ENCODE assay signal across 10 cellular contexts in genomic region chr17:81517339-81518112, GRCh38. TPM values are rescaled to one million over a fixed set of nuclear protein-coding genes. Genes with fewer than 3 reads are reported as not detected.
A peak's percentile ranks its signal among the peaks of the same experiment; 100 is the strongest.
DNase-seq lines count a peak whose midpoint lies in the region; ATAC-seq and TF ChIP-seq lines count a peak whose summit lies in the region.
"Had no signal": no experiment of that assay in that cellular context is flagged by ENCODE, and none has a peak within 500 bp of the region (broad histone marks: within the 10 kb centered on the region; RNA-seq: fewer than 3 reads in every experiment).

No MANE protein-coding gene starts in this region.

- DNase-seq in DND-41: no peak
- DNase-seq in GM20000 (ENCODE audit: low spot score): peak; percentile 92
- peak; percentile 49 for DNase-seq in NOMO-1 treated with DMSO at 0.1 percent for 48 hours (lab: John Stamatoyannopoulos, UW; ENCODE audit: unreplicated experiment)
- no peak for DNase-seq in esophagus squamous epithelium (lab: John Stamatoyannopoulos, UW)
- no peak for DNase-seq in NCI-H1092 (lab: John Stamatoyannopoulos, UW)
- no peak for DNase-seq in caudate nucleus (lab: John Stamatoyannopoulos, UW)

- H3K27me3 ChIP-seq in DND-41 (ENCODE audit: insufficient read depth, low read length, poor library complexity) (no peaks in the 10 kb centered on the region), esophagus squamous epithelium (peaks cover 0 to 5% (median 0%) of the 10 kb centered on the region in 4 donors), skeletal muscle satellite cell (ENCODE audit: control insufficient read depth, insufficient read depth, low read length) (no peaks in the 10 kb centered on the region)
- H3K27me3 ChIP-seq: SJSA1 had no signal

- intact Hi-C loops in esophagus squamous epithelium (cut with DNase I): no loop called here

- H3K9ac ChIP-seq in DND-41 (ENCODE audit: low read depth, low read length): 0 out of 2 replicates have a peak overlapping the region, but pooled peaks have one; percentile 99
- H3K9ac ChIP-seq in skeletal muscle satellite cell (ENCODE audit: low read depth, low read length): peak overlapping the region; percentile 4

- H3K36me3 ChIP-seq in DND-41 (ENCODE audit: insufficient read depth, low read length) (peaks cover under 1% of the 10 kb centered on the region; the same call in 1 of the 2 replicates), esophagus squamous epithelium (no peaks in the 10 kb centered on the region), skeletal muscle satellite cell (ENCODE audit: insufficient read depth, low read length) (peaks cover 7% of the 10 kb centered on the region)
- H3K36me3 ChIP-seq: left lung had no signal

- no peak overlapping the region for H3K27ac ChIP-seq in DND-41 (ENCODE audit: low read length)
- H3K27ac ChIP-seq in esophagus squamous epithelium: peak overlapping the region; percentile 79 to 100 (median 100)
- H3K27ac ChIP-seq in caudate nucleus (ENCODE audit: low read depth, low read length): no peak overlapping the region
- H3K27ac ChIP-seq: SJSA1 had no signal

- no peak overlapping the region for H3K4me2 ChIP-seq in DND-41 (ENCODE audit: insufficient read depth, low read length)
- H3K4me2 ChIP-seq in skeletal muscle satellite cell (ENCODE audit: low read length): peak overlapping the region; percentile 98

- peak in 1 of 4 donors; percentile 22 for TF ChIP-seq POLR2A in esophagus squamous epithelium (IDR thresholded peaks at IDR 0.05)

- WGBS in esophagus squamous epithelium, 2 donors: 59 to 62% methylated on average over 12 to 14 of the region's 24 CpGs

- H3K4me1 ChIP-seq in DND-41 (ENCODE audit: insufficient read depth, low read length) (peaks cover 23% of the 10 kb centered on the region), esophagus squamous epithelium (peaks cover 47 to 69% (median 48%) of the 10 kb centered on the region in 3 donors), skeletal muscle satellite cell (ENCODE audit: control insufficient read depth, insufficient read depth, low read length) (peaks cover 52% of the 10 kb centered on the region)

- ATAC-seq in DND-41 (ENCODE audit: insufficient read depth, low read depth): no peak
- no peak for ATAC-seq in HG02588 (IDR thresholded peaks at IDR 0.05; ENCODE audit: unreplicated experiment)
- ATAC-seq: left lung had no signal

- peaks cover 43% of the 10 kb centered on the region for H3K79me2 ChIP-seq in DND-41 (ENCODE audit: insufficient read depth, low read length)

- peaks cover 28% of the 10 kb centered on the region for H4K20me1 ChIP-seq in DND-41 (ENCODE audit: insufficient read depth, low read length)

- no peak for TF ChIP-seq CTCF in DND-41 (IDR thresholded peaks at IDR 0.05; ENCODE audit: borderline replicate concordance, extremely low read depth, low read length, poor library complexity, severe bottlenecking)
- TF ChIP-seq CTCF in GM20000 (IDR thresholded peaks at IDR 0.05; ENCODE audit: extremely low read depth, missing control alignments): no peak
- TF ChIP-seq CTCF in esophagus squamous epithelium (IDR thresholded peaks at IDR 0.05): no peak

- H3K4me3 ChIP-seq in DND-41 (ENCODE audit: low read depth in 1 of 2, low read length in 2 of 2): no peak overlapping the region
- peak overlapping the region in 3 of 4 donors; percentile 47 to 98 (median 96) for H3K4me3 ChIP-seq in esophagus squamous epithelium
- peak overlapping the region; percentile 28 for H3K4me3 ChIP-seq in skeletal muscle satellite cell (ENCODE audit: low read length)

- H2AFZ ChIP-seq in DND-41 (ENCODE audit: low read depth, low read length): no peak overlapping the region

- H3K9me3 ChIP-seq in DND-41 (ENCODE audit: insufficient read depth, low read length, severe bottlenecking) (no peaks in the 10 kb centered on the region), esophagus squamous epithelium (no peaks in the 10 kb centered on the region), skeletal muscle satellite cell (replicated peaks; ENCODE audit: low read length) (no peaks in the 10 kb centered on the region)
- H3K9me3 ChIP-seq: left lung, SJSA1 had no signal

RNA-seq across cellular contexts. Expression of gene ACTG1, which starts 4.9 kb away (rescaled TPM):
- total RNA-seq in esophagus squamous epithelium: 1,000 to 10,000 TPM; 3,349 to 6,664 (median 4,433) TPM
- 9,662 and 11,711 TPM in 2 replicates for total RNA-seq in skeletal muscle satellite cell (2012; rRNA removed)

RNA-seq across cellular contexts. Expression of gene FSCN2, which starts 10.7 kb away (rescaled TPM):
- total RNA-seq in esophagus squamous epithelium: 1 to 10 TPM in 3 of 4 donors, not detected in 1; 1.1 to 2.3 (median 1.8) TPM
- total RNA-seq in skeletal muscle satellite cell (2012; rRNA removed): 0.76 and 1.3 TPM in 2 replicates

RNA-seq across cellular contexts. Expression of gene FAAP100, which starts 34.6 kb away (rescaled TPM):
- total RNA-seq in esophagus squamous epithelium: 10 to 100 TPM; 17.3 to 32.2 (median 26.1) TPM
- total RNA-seq in skeletal muscle satellite cell (2012; rRNA removed): 26.2 and 31.2 TPM in 2 replicates

Comparison
In these comparisons a context has a peak if more than half of its experiments do, and no peak if none do; other contexts are left out.
1. DNase-seq: peak in GM20000 (single experiment) and NOMO-1 treated with DMSO at 0.1 percent for 48 hours (single experiment); none in DND-41 (single experiment), esophagus squamous epithelium (single experiment), NCI-H1092 (single experiment) and caudate nucleus (0 of 61).
2. H3K27ac ChIP-seq: peak in esophagus squamous epithelium (4 of 4); none in DND-41 (single experiment) and caudate nucleus (single experiment).
3. H3K4me3 ChIP-seq: peak in esophagus squamous epithelium (3 of 4) and skeletal muscle satellite cell (single experiment); none in DND-41 (0 of 2).